ENCODE assay signal across 15 cellular contexts in the genomic region with DNA sequence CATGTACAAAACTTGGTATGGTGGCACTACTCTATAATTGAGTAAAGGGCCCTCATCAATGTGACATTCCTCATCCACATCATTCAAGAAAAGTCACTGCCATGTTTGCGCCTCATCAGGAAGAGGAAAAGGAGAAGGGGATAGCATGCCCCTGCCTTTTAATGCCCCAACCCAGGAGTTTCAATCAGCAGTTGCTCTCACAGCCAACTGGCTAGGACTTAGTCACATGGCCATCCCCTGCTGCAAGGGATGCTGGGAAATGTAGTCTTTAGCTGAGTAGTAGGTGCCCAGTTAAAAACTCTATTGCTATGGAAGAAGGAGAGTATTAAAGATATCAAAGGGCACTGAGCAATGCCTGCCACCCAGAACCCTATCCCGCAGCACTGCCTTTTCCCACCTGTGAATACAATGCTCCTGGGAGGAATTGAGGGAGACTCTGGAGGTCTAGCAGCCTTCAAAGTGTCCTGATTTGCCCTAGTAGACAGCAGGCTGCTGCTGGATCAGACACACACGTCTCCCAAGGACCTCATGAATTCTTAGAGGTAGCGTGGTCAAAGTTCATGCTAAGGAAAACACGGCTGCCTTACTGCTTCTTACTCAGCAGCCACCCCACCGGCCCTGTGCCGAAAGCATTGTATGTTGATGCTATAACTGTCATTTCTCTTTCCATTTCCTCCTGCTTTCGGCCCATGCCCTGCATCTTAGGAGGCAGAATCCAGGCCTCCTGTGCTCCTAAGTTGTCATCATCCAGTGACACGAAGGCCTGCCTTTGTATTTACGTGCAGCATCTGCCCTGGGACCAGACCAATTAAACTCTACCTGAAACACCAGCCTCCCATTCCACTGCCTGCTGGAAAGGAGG. TPM values are rescaled to one million over a fixed set of nuclear protein-coding genes. Genes with fewer than 3 reads are reported as not detected.
DNase-seq lines count a peak whose midpoint lies in the region; ATAC-seq and TF ChIP-seq lines count a peak whose summit lies in the region.
"Had no signal": no experiment of that assay in that cellular context is flagged by ENCODE, and none has a peak within 500 bp of the region (broad histone marks: within the 10 kb centered on the region; RNA-seq: fewer than 3 reads in every experiment).

No MANE protein-coding gene starts in this region.

- H3K4me3 Mint-ChIP-seq in endodermal cell, result no peak overlapping the region
- no peak overlapping the region for H3K4me3 Mint-ChIP-seq in H9
- H3K4me3 Mint-ChIP-seq: effector memory CD8-positive, alpha-beta T cell had no signal

- H3K4me1 Mint-ChIP-seq in endodermal cell, result peaks cover 14% of the 10 kb centered on the region
- H3K4me1 Mint-ChIP-seq in H9, result peaks cover 4 to 8% of the 10 kb centered on the region in 2 experiments; a peak in 3 of 4 replicates

- in situ Hi-C loops in GM23248 (cut with MboI), result loop anchor here (10.0 kb wide), 1 partner anchor 335 kb away; the partner anchor contains the start of gene MYEOV

- peaks cover 27% of the 10 kb centered on the region for H3K9me3 Mint-ChIP-seq in endodermal cell
- H3K9me3 Mint-ChIP-seq in H9, result peaks cover 19 to 21% of the 10 kb centered on the region in 2 experiments

- H3K27me3 Mint-ChIP-seq in endodermal cell (ENCODE audit: insufficient read depth) (peaks cover 6% of the 10 kb centered on the region), H9 (ENCODE audit: low read depth) (peaks cover 28% of the 10 kb centered on the region)

- no peak overlapping the region for H3K27ac ChIP-seq in A673 (ENCODE audit: low read depth, low read length, poor library complexity, severe bottlenecking)
- H3K27ac ChIP-seq in GM23248, result no peak overlapping the region
- H3K27ac ChIP-seq in PC-3 (ENCODE audit: low read length), result no peak overlapping the region
- no peak overlapping the region for H3K27ac ChIP-seq in endodermal cell (ENCODE audit: low read depth, low read length)
- H3K27ac ChIP-seq in H9 (ENCODE audit: insufficient read length, low read depth, low read length), result no peak overlapping the region
- H3K27ac ChIP-seq: KMS-11, SJSA1 had no signal

- H3K9me3 ChIP-seq in A673 (ENCODE audit: low read depth, low read length, poor library complexity, severe bottlenecking) (peaks cover 24% of the 10 kb centered on the region), GM23248 (ENCODE audit: low read depth) (no peaks in the 10 kb centered on the region), PC-3 (ENCODE audit: low read length) (no peaks in the 10 kb centered on the region), endodermal cell (ENCODE audit: control insufficient read depth, low read length) (peaks cover 12% of the 10 kb centered on the region), H9 (ENCODE audit: control insufficient read depth, low read depth, low read length) (peaks cover 6% of the 10 kb centered on the region)

- H3K23ac ChIP-seq in H9 (ENCODE audit: insufficient read length, low read depth, low read length), result no peak overlapping the region

- no peaks in the 10 kb centered on the region for H3F3A ChIP-seq in GM23248 (ENCODE audit: insufficient read depth)
- no peaks in the 10 kb centered on the region for H3F3A ChIP-seq in PC-3 (ENCODE audit: low read length, unreplicated experiment)

- no peak overlapping the region for H2BK5ac ChIP-seq in H9 (ENCODE audit: insufficient read length, low read length)

- peaks cover 23% of the 10 kb centered on the region for H3K4me1 ChIP-seq in A673 (ENCODE audit: insufficient read depth, low read length, poor library complexity, severe bottlenecking)
- no peaks in the 10 kb centered on the region for H3K4me1 ChIP-seq in GM23248 (ENCODE audit: insufficient read depth)
- no peaks in the 10 kb centered on the region for H3K4me1 ChIP-seq in PC-3 (ENCODE audit: insufficient read depth, low read length)
- H3K4me1 ChIP-seq in endodermal cell (ENCODE audit: control insufficient read depth, insufficient read depth, low read length), result peaks cover 6% of the 10 kb centered on the region
- no peaks in the 10 kb centered on the region for H3K4me1 ChIP-seq in H9 (ENCODE audit: insufficient read depth, low read length)
- H3K4me1 ChIP-seq: SJSA1 had no signal

- H3K56ac ChIP-seq in H9 (ENCODE audit: insufficient read length, low read depth, low read length), result no peak overlapping the region

- no peak overlapping the region for H3K4me3 ChIP-seq in A673 (ENCODE audit: low read depth, low read length, poor library complexity, severe bottlenecking)
- no peak overlapping the region for H3K4me3 ChIP-seq in GM23248
- no peak overlapping the region for H3K4me3 ChIP-seq in PC-3 (ENCODE audit: low read length)
- no peak overlapping the region for H3K4me3 ChIP-seq in endodermal cell (ENCODE audit: low read length)
- H3K4me3 ChIP-seq: SJSA1 had no signal

- H2BK20ac ChIP-seq in H9 (ENCODE audit: low read depth, low read length, poor library complexity, severe bottlenecking), result no peak overlapping the region

- no peak overlapping the region for H3K18ac ChIP-seq in H9 (ENCODE audit: insufficient read length, low read depth, low read length)

- no peak overlapping the region for H3K4ac ChIP-seq in H9 (ENCODE audit: low read depth, low read length)

- H4K20me1 ChIP-seq in GM23248 (ENCODE audit: insufficient read depth) (no peaks in the 10 kb centered on the region), PC-3 (ENCODE audit: low read length) (no peaks in the 10 kb centered on the region), H9 (ENCODE audit: control insufficient read depth, insufficient read depth, insufficient read length) (no peaks in the 10 kb centered on the region)

- 81 to 85% methylated on average over 10 of the region's 10 CpGs for WGBS in GM23248 (ENCODE audit: low coverage in 1 of 2, low lambda C conversion rate in 2 of 2, missing lambda C conversion rate in 2 of 2), 2 experiments
- WGBS in endodermal cell (ENCODE audit: insufficient coverage in 1 of 2, insufficient read length in 1 of 2), 2 experiments, result 94 to 95% methylated on average over 7 to 10 of the region's 10 CpGs
- WGBS in H9 (ENCODE audit: extremely low coverage, insufficient read length, low lambda C conversion rate), result no CpG with 5 or more reads among the region's 10 CpGs

- H4K8ac ChIP-seq in H9 (replicated peaks; ENCODE audit: insufficient read length, low read depth, low read length), result no peak overlapping the region

- H3K79me2 ChIP-seq in GM23248 (ENCODE audit: insufficient read depth) (no peaks in the 10 kb centered on the region), PC-3 (ENCODE audit: low read length) (no peaks in the 10 kb centered on the region), H9 (ENCODE audit: insufficient read depth, low read length) (no peaks in the 10 kb centered on the region)

- H3K9ac ChIP-seq in GM23248 (no peak overlapping the region), PC-3 (ENCODE audit: low read length) (no peak overlapping the region), endodermal cell (ENCODE audit: extremely low read depth, low read length, poor library complexity, severe bottlenecking) (no peak overlapping the region), H9 (ENCODE audit: extremely low read depth, insufficient read length, low read length) (no peak overlapping the region)
- H3K9ac ChIP-seq: KMS-11 had no signal

- H4K91ac ChIP-seq in H9 (ENCODE audit: insufficient read length, low read depth, low read length), result no peak overlapping the region

- H2BK12ac ChIP-seq in H9 (ENCODE audit: insufficient read length, low read depth, low read length), result no peak overlapping the region

- H2BK120ac ChIP-seq in H9 (ENCODE audit: low read depth, low read length, poor library complexity, severe bottlenecking), result no peak overlapping the region

- CTCF ChIA-PET in A673 (lab: Charles Lee) (no interaction called here), PC-3 (lab: Charles Lee) (no interaction called here)

- no peaks in the 10 kb centered on the region for H3K79me1 ChIP-seq in H9 (ENCODE audit: insufficient read depth, low read depth, low read length, poor library complexity, severe bottlenecking)

- H2AK5ac ChIP-seq in H9 (ENCODE audit: insufficient read length, low read length), result no peak overlapping the region

- H2AFZ ChIP-seq in GM23248 (no peak overlapping the region), PC-3 (ENCODE audit: low read length) (no peak overlapping the region), H9 (ENCODE audit: low read length) (no peak overlapping the region)

- H3K36me3 Mint-ChIP-seq in endodermal cell (ENCODE audit: low read depth) (peaks cover 3% of the 10 kb centered on the region), H9 (ENCODE audit: insufficient read depth in 1 of 3, low read depth in 3 of 3) (peaks cover 11 to 16% (median 14%) of the 10 kb centered on the region in 3 experiments)

- no peak overlapping the region for H3K27ac Mint-ChIP-seq in endodermal cell
- peak overlapping the region in 1 of 3 experiments; percentile 5; a peak in 1 of 7 replicates for H3K27ac Mint-ChIP-seq in H9
- H3K27ac Mint-ChIP-seq: effector memory CD8-positive, alpha-beta T cell had no signal

- H3K23me2 ChIP-seq in H9 (ENCODE audit: insufficient read length, low read depth, low read length, poor library complexity, severe bottlenecking), result no peaks in the 10 kb centered on the region

- no peak overlapping the region for H2BK15ac ChIP-seq in H9 (ENCODE audit: low read depth, low read length)

- peak; percentile 75 for DNase-seq in A673 (ENCODE audit: low spot score)
- DNase-seq in GM23248, result peak; percentile 40
- DNase-seq in PC-3, result peak; percentile 26
- peak; percentile 67 for DNase-seq in endodermal cell
- DNase-seq in RPMI8226, result no peak
- no peak for DNase-seq in H9
- DNase-seq in SIG-M5 treated with dmso at 0.1 percent for 504 hours (lab: John Stamatoyannopoulos, UW; ENCODE audit: unreplicated experiment), result no peak
- DNase-seq in activated CD8-positive, alpha-beta memory T cell treated with anti-CD3 and anti-CD28 coated beads, Interleukin-2, amount 50 U/mL, for 4 hours, result no peak
- DNase-seq: effector memory CD8-positive, alpha-beta T cell; NCI-H1436 treated with DMSO at 0.1 percent for 48 hours; NCI-H446; nucleus accumbens had no signal

- intact Hi-C loops in A673 (cut with micrococcal nuclease; ENCODE audit: unreplicated experiment), result no loop called here
- intact Hi-C loops in PC-3 (cut with micrococcal nuclease), result no loop called here

- no peak overlapping the region for H3K14ac ChIP-seq in H9 (ENCODE audit: insufficient read depth, low read length)

- TF ChIP-seq CTCF in A673 (conservative IDR thresholded peaks at IDR 0.05; ENCODE audit: low read depth, low read length) (no peak), PC-3 (conservative IDR thresholded peaks at IDR 0.05; ENCODE audit: low read depth, low read length) (no peak), endodermal cell (conservative IDR thresholded peaks at IDR 0.05) (no peak), H9 (conservative IDR thresholded peaks at IDR 0.05) (no peak)

- POLR2A ChIA-PET in A673 (lab: Charles Lee; ENCODE audit: low non-redundant PET), result no interaction called here
- POLR2A ChIA-PET in PC-3 (lab: Charles Lee; ENCODE audit: unreplicated experiment), result no interaction called here

- H3K36me3 ChIP-seq in A673 (ENCODE audit: insufficient read depth, low read length, poor library complexity, severe bottlenecking) (no peaks in the 10 kb centered on the region), GM23248 (ENCODE audit: low read depth) (no peaks in the 10 kb centered on the region), PC-3 (ENCODE audit: low read depth, low read length) (no peaks in the 10 kb centered on the region), endodermal cell (ENCODE audit: control insufficient read depth, insufficient read depth, low read length) (no peaks in the 10 kb centered on the region)
- H3K36me3 ChIP-seq: SJSA1 had no signal

- peak; percentile 35; the same call in 1 of the 2 replicates for ATAC-seq in PC-3
- ATAC-seq: effector memory CD8-positive, alpha-beta T cell; sciatic nerve had no signal

- BruUV-seq in A673 (replicated peaks; lab: Mats Ljungman, UMichigan) (no TSS peak), PC-3 (replicated peaks; lab: Mats Ljungman, UMichigan) (no TSS peak)

- H3T11ph ChIP-seq in H9 (ENCODE audit: low read length), result no peak overlapping the region

- H4K5ac ChIP-seq in H9 (ENCODE audit: insufficient read length, low read depth, low read length), result no peak overlapping the region

- H3K4me2 ChIP-seq in GM23248 (ENCODE audit: unreplicated experiment) (no peak overlapping the region), PC-3 (ENCODE audit: low read length) (no peak overlapping the region), H9 (ENCODE audit: insufficient read depth, insufficient read length, low read length) (no peak overlapping the region)
- H3K4me2 ChIP-seq: KMS-11 had no signal

- H3K9me2 ChIP-seq in GM23248 (ENCODE audit: insufficient read depth) (no peaks in the 10 kb centered on the region), PC-3 (replicated peaks; ENCODE audit: low read length) (no peaks in the 10 kb centered on the region)

- H3K27me3 ChIP-seq in A673 (replicated peaks; ENCODE audit: insufficient read depth, low read depth, low read length, poor library complexity) (no peaks in the 10 kb centered on the region), GM23248 (replicated peaks; ENCODE audit: insufficient read depth) (no peaks in the 10 kb centered on the region), PC-3 (ENCODE audit: low read length) (no peaks in the 10 kb centered on the region), endodermal cell (ENCODE audit: control insufficient read depth, insufficient read depth, low read length, poor library complexity, severe bottlenecking) (no peaks in the 10 kb centered on the region), H9 (ENCODE audit: insufficient read depth, low read length) (no peaks in the 10 kb centered on the region; the same call in 1 of the 2 replicates)
- H3K27me3 ChIP-seq: SJSA1 had no signal

RNA-seq across cellular contexts. Expression of gene CCND1, which starts 10.7 kb away (rescaled TPM):
- total RNA-seq in A673 (2021), result 2,517 and 2,519 TPM in 2 replicates
- total RNA-seq in GM23248 (2014; rRNA removed; shearing (Covaris generic)), result 684 and 695 TPM in 2 replicates
- polyA plus RNA-seq in GM23248 (2016; fragmentation: Nextera tagmentation; extraction: Ambion mirVana), result 1,097 and 1,184 TPM in 2 replicates
- total RNA-seq in PC-3 (2014; rRNA removed), result 868 and 934 TPM in 2 replicates
- 100 to 1,000 TPM in 1 of 2 donors, 10 to 100 TPM in 1; 65.7 to 214 TPM for total RNA-seq in endodermal cell
- polyA plus RNA-seq in endodermal cell (2013, experiment 1 of 2), result 203 TPM
- polyA plus RNA-seq in endodermal cell (2013, experiment 2 of 2), result 171 TPM
- total RNA-seq in H9 (2021), result 372 and 399 TPM in 2 replicates

RNA-seq across cellular contexts. Expression of gene LTO1, which starts 44.9 kb away (rescaled TPM):
- total RNA-seq in A673 (2021), result 52.8 and 56.0 TPM in 2 replicates
- 20.6 and 37.3 TPM in 2 replicates for total RNA-seq in GM23248 (2014; rRNA removed; shearing (Covaris generic))
- polyA plus RNA-seq in GM23248 (2016; fragmentation: Nextera tagmentation; extraction: Ambion mirVana), result 25.5 and 26.2 TPM in 2 replicates
- 37.5 and 46.1 TPM in 2 replicates for total RNA-seq in PC-3 (2014; rRNA removed)
- 10 to 100 TPM; 23.2 to 32.2 TPM for total RNA-seq in endodermal cell
- polyA plus RNA-seq in endodermal cell (2013, experiment 1 of 2), result 20.9 TPM
- 17.8 TPM for polyA plus RNA-seq in endodermal cell (2013, experiment 2 of 2)
- total RNA-seq in H9 (2021), result 25.3 and 26.2 TPM in 2 replicates

Comparison
In these comparisons a context has a peak if more than half of its experiments do, and no peak if none do; other contexts are left out.
1. DNase-seq: peak in A673 (single experiment), GM23248 (single experiment), PC-3 (single experiment) and endodermal cell (single experiment); none in RPMI8226 (single experiment), H9 (single experiment), SIG-M5 treated with dmso at 0.1 percent for 504 hours (single experiment) and activated CD8-positive, alpha-beta memory T cell treated with anti-CD3 and anti-CD28 coated beads, Interleukin-2, amount 50 U/mL, for 4 hours (single experiment).